1 cellular context compared by ENCODE assay signal in genomic region chr6:51199733-51200132, GRCh38.
TF ChIP-seq lines count a peak whose summit lies in the region.

No MANE protein-coding gene starts in this region.

TF ChIP-seq in HepG2, 621 proteins besides CTCF, POLR2A, EP300 and RAD21 (continued from another document):
- no peak for TF ChIP-seq DBP (CRISPR knock-in tag; IDR thresholded peaks at IDR 0.05; ENCODE audit: not compliant biosample characterization)
- TF ChIP-seq MNT (IDR thresholded peaks at IDR 0.05) = no peak
- TF ChIP-seq ZNF775 (CRISPR knock-in tag; IDR thresholded peaks at IDR 0.05; ENCODE audit: borderline replicate concordance) = no peak
TF ChIP-seq in HepG2: peak in this region for 0.
